8 cellular contexts compared by ENCODE assay signal in the genomic region with DNA sequence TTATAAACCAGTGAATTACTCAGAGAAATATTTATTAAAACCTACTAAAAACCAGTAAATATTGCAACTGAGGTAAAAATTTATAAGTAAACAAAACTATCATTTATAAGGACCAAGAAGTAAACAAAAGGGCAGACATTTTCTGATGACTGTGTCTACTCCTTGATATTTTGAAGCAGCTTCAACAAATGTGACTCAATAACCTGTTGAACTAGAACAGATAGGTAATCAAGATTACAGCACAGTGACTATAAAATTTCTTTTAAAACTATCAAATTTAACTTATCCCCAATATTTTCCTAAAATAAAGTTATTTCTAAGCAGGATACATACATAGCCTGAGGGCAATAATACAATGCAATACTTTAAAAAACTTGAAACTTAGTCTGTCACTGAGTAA.
"Had no signal": no experiment of that assay in that cellular context is flagged by ENCODE, and none has a peak within 500 bp of the region (broad histone marks: within the 10 kb centered on the region; RNA-seq: fewer than 3 reads in every experiment).

No MANE protein-coding gene starts in this region.

- H3K27ac ChIP-seq: GM23248 had no signal

- H3K4me3 ChIP-seq: GM23248, HAP-1 had no signal

- H3K36me3 ChIP-seq: HAP-1 had no signal

- DNase-seq: GM23248, GOT3, H7, IMR-90, KBM-7 had no signal

- FAIRE-seq: HTR-8/SVneo had no signal

- ATAC-seq: HCT116 had no signal

- H2AFZ ChIP-seq: GM23248 had no signal

- H3K9ac ChIP-seq: GM23248 had no signal
